In genomic region chr4:85610450-85610849, GRCh38 we compare ENCODE assay signal across 9 cellular contexts.
DNase-seq lines count a peak whose midpoint lies in the region; ATAC-seq lines count a peak whose summit lies in the region.
"Had no signal": no experiment of that assay in that cellular context is flagged by ENCODE, and none has a peak within 500 bp of the region (broad histone marks: within the 10 kb centered on the region; RNA-seq: fewer than 3 reads in every experiment).

No MANE protein-coding gene starts in this region.

- ATAC-seq in GM21825 (IDR thresholded peaks at IDR 0.05; ENCODE audit: unreplicated experiment) (peak; percentile 82), HG03354 (IDR thresholded peaks at IDR 0.05; ENCODE audit: poor library complexity, severe bottlenecking, unreplicated experiment) (peak; percentile 84)

- peak; percentile 3 for DNase-seq in stimulated activated CD4-positive, alpha-beta T cell treated with anti-CD3 and anti-CD28 coated beads, Interleukin-15, amount 100 ng/mL, for 24 hours
- no peak for DNase-seq in stimulated activated CD4-positive, alpha-beta T cell treated with anti-CD3 and anti-CD28 coated beads, Interleukin-4, amount 100 ng/mL, for 4 hours
- DNase-seq in activated gamma-delta T cell (lab: John Stamatoyannopoulos, UW) (no peak), HCEC 1CT (no peak), amniotic stem cell (lab: John Stamatoyannopoulos, UW) (no peak)
- DNase-seq in stimulated activated CD4-positive, alpha-beta T cell treated with anti-CD3 and anti-CD28 coated beads, Interleukin-2, amount 100 ng/mL, for 24 hours = no peak
- DNase-seq: caudate nucleus had no signal
